16 cellular contexts compared by ENCODE assay signal in the genomic region with DNA sequence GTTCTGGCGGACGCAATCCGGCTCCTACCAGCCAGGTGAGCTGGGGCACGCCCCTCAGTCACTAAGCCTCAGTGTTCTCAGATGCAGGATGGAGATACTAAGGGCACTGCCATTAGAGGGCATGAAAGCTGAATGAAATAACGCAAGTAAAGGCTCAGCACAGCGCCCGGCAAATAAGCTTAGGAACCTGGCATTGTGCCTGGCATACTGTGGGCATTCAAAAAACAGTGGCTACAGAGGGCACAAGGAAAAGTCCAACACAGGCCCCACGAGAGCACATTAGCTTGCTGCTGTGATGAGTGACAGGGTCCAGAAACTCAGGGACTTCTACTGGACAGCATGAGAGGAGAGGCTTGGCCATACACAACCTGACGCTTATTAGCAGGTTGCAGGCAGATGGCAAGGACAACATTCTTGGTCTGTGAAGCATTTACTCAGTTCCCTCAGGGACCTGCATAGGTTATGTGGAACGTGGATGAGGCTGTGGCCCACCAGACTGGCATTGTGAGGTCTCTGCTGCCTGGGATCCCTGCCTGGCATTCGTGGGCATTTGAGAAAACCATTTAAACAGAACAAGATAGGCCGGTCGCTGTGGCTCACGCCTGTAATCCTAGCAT. TPM values are rescaled to one million over a fixed set of nuclear protein-coding genes. Genes with fewer than 3 reads are reported as not detected.
A peak's percentile ranks its signal among the peaks of the same experiment; 100 is the strongest.
DNase-seq lines count a peak whose midpoint lies in the region; ATAC-seq and TF ChIP-seq lines count a peak whose summit lies in the region.
"Had no signal": no experiment of that assay in that cellular context is flagged by ENCODE, and none has a peak within 500 bp of the region (broad histone marks: within the 10 kb centered on the region; RNA-seq: fewer than 3 reads in every experiment).

No MANE protein-coding gene starts in this region.

- H3K9me3 ChIP-seq in MG63 (no peaks in the 10 kb centered on the region), fibroblast of lung (ENCODE audit: control insufficient read depth, insufficient read depth, low read depth, low read length) (no peaks in the 10 kb centered on the region), osteoblast (ENCODE audit: low read depth, low read length) (no peaks in the 10 kb centered on the region), Karpas-422 (ENCODE audit: low read length) (no peaks in the 10 kb centered on the region)

- ATAC-seq in activated T-cell treated with anti-CD3 and anti-CD28 coated beads, Interleukin-2, amount 50 U/mL, for 72 hours (replicated peaks in 1 of 2): no peak
- ATAC-seq: esophagus mucosa, PC-3 had no signal

- H3K36me3 Mint-ChIP-seq in activated naive CD4-positive, alpha-beta T cell treated with anti-CD3 and anti-CD28 coated beads for 36 hours (ENCODE audit: low read depth): peaks cover 15% of the 10 kb centered on the region
- H3K36me3 Mint-ChIP-seq in activated T-cell treated with anti-CD3 and anti-CD28 coated beads, Interleukin-2, amount 50 U/mL, for 72 hours (ENCODE audit: insufficient read depth in 2 of 2): peaks cover 0 to 2% of the 10 kb centered on the region in 2 donors
- H3K36me3 Mint-ChIP-seq: naive B cell, type B pancreatic cell had no signal

- TF ChIP-seq CTCF in 22Rv1 (IDR thresholded peaks at IDR 0.05) (no peak), fibroblast of lung (conservative IDR thresholded peaks at IDR 0.05 in 1 of 2, IDR thresholded peaks at IDR 0.05 in 1 of 2; ENCODE audit: low read depth in 1 of 2, low read length in 2 of 2) (no peak), osteoblast (IDR thresholded peaks at IDR 0.05; ENCODE audit: extremely low read depth, low read depth, low read length) (no peak)

- no peaks in the 10 kb centered on the region for H3K27me3 ChIP-seq in MG63
- no peaks in the 10 kb centered on the region for H3K27me3 ChIP-seq in fibroblast of lung (ENCODE audit: control insufficient read depth, insufficient read depth, low read length)
- no peaks in the 10 kb centered on the region for H3K27me3 ChIP-seq in osteoblast (ENCODE audit: insufficient read depth, low read length)
- no peaks in the 10 kb centered on the region for H3K27me3 ChIP-seq in Karpas-422 (ENCODE audit: low read length)

- no peak overlapping the region for H3K27ac Mint-ChIP-seq in activated naive CD4-positive, alpha-beta T cell treated with anti-CD3 and anti-CD28 coated beads for 36 hours
- no peak overlapping the region for H3K27ac Mint-ChIP-seq in activated T-cell treated with anti-CD3 and anti-CD28 coated beads, Interleukin-2, amount 50 U/mL, for 72 hours

- H3K27ac ChIP-seq in 22Rv1 (peak overlapping the region; percentile 32), fibroblast of lung (ENCODE audit: insufficient read depth, low read length) (peak overlapping the region; percentile 79), osteoblast (ENCODE audit: low read depth, low read length) (peak overlapping the region; percentile 66), Karpas-422 (ENCODE audit: low read length) (no peak overlapping the region)

- DNase-seq in MG63 (peak; percentile 41), fibroblast of lung (ENCODE audit: low read depth in 2 of 2) (no peak), osteoblast (ENCODE audit: insufficient read length, low spot score, missing footprints) (no peak), T1000 (lab: John Stamatoyannopoulos, UW) (no peak), Karpas-422 (no peak)
- DNase-seq in activated naive CD4-positive, alpha-beta T cell treated with anti-CD3 and anti-CD28 coated beads for 36 hours: no peak
- no peak for DNase-seq in activated T-cell treated with anti-CD3 and anti-CD28 coated beads, Interleukin-2, amount 50 U/mL, for 72 hours
- DNase-seq: activated CD4-positive, alpha-beta memory T cell treated with anti-CD3 and anti-CD28 coated beads for 36 hours; cerebellar nuclear complex; naive B cell; PC-3 had no signal

- H4K20me1 ChIP-seq in fibroblast of lung (ENCODE audit: control insufficient read depth, extremely low read depth, insufficient read depth, low read length): no peaks in the 10 kb centered on the region
- H4K20me1 ChIP-seq in osteoblast (ENCODE audit: insufficient read depth, low read length): peaks cover 5% of the 10 kb centered on the region
- H4K20me1 ChIP-seq in Karpas-422 (ENCODE audit: insufficient read depth, low read depth, low read length): no peaks in the 10 kb centered on the region

- H2AFZ ChIP-seq in fibroblast of lung (ENCODE audit: low read length) (no peak overlapping the region), osteoblast (ENCODE audit: low read length) (no peak overlapping the region), Karpas-422 (ENCODE audit: low read length) (no peak overlapping the region)
- H2AFZ ChIP-seq: GM23338 had no signal

- H3K4me1 ChIP-seq in fibroblast of lung (ENCODE audit: control insufficient read depth, extremely low read depth, insufficient read depth, low read length) (peaks cover 61% of the 10 kb centered on the region), osteoblast (ENCODE audit: insufficient read depth, low read length) (peaks cover 73% of the 10 kb centered on the region), Karpas-422 (ENCODE audit: low read length) (no peaks in the 10 kb centered on the region)

- H3K4me2 ChIP-seq in fibroblast of lung (ENCODE audit: extremely low read depth, insufficient read depth, low read length) (peak overlapping the region; percentile 15), osteoblast (ENCODE audit: insufficient read depth, low read length) (no peak overlapping the region), Karpas-422 (ENCODE audit: low read depth, low read length, poor library complexity, severe bottlenecking) (no peak overlapping the region)
- H3K4me2 ChIP-seq: GM23338 had no signal

- no peaks in the 10 kb centered on the region for H3K9me2 ChIP-seq in Karpas-422 (replicated peaks; ENCODE audit: insufficient read depth, low read length)

- H3K9me3 Mint-ChIP-seq in activated naive CD4-positive, alpha-beta T cell treated with anti-CD3 and anti-CD28 coated beads for 36 hours: no peaks in the 10 kb centered on the region
- no peaks in the 10 kb centered on the region for H3K9me3 Mint-ChIP-seq in activated T-cell treated with anti-CD3 and anti-CD28 coated beads, Interleukin-2, amount 50 U/mL, for 72 hours
- H3K9me3 Mint-ChIP-seq: activated CD4-positive, alpha-beta memory T cell treated with anti-CD3 and anti-CD28 coated beads for 36 hours; GM23338; naive B cell; type B pancreatic cell had no signal

- intact Hi-C loops in activated naive CD4-positive, alpha-beta T cell treated with anti-CD3 and anti-CD28 coated beads for 36 hours (cut with micrococcal nuclease): no loop called here

- CTCF ChIA-PET in activated naive CD4-positive, alpha-beta T cell treated with anti-CD3 and anti-CD28 coated beads for 36 hours (lab: Charles Lee): interaction anchor here (0.7 to 9.9 kb wide), 12 partner anchors 13 to 197 kb away, joined by 3 to 119 read pairs (median 5); no protein-coding TSS in a partner anchor

- H3K4me1 Mint-ChIP-seq in activated naive CD4-positive, alpha-beta T cell treated with anti-CD3 and anti-CD28 coated beads for 36 hours (ENCODE audit: low read depth): peaks cover 30% of the 10 kb centered on the region
- peaks cover 43% of the 10 kb centered on the region for H3K4me1 Mint-ChIP-seq in activated T-cell treated with anti-CD3 and anti-CD28 coated beads, Interleukin-2, amount 50 U/mL, for 72 hours (ENCODE audit: low read depth)
- H3K4me1 Mint-ChIP-seq: GM23338 had no signal

- H3K27me3 Mint-ChIP-seq in activated naive CD4-positive, alpha-beta T cell treated with anti-CD3 and anti-CD28 coated beads for 36 hours (ENCODE audit: low read depth): no peaks in the 10 kb centered on the region
- no peaks in the 10 kb centered on the region for H3K27me3 Mint-ChIP-seq in activated T-cell treated with anti-CD3 and anti-CD28 coated beads, Interleukin-2, amount 50 U/mL, for 72 hours (ENCODE audit: low read depth)
- H3K27me3 Mint-ChIP-seq: activated CD4-positive, alpha-beta memory T cell treated with anti-CD3 and anti-CD28 coated beads for 36 hours; naive B cell; type B pancreatic cell had no signal

- H3K4me3 ChIP-seq in MG63: no peak overlapping the region
- H3K4me3 ChIP-seq in fibroblast of lung (replicated peaks in 1 of 4; ENCODE audit: control extremely low read depth in 1 of 4, insufficient read depth in 1 of 4, low read depth in 3 of 4, low read length in 4 of 4): no peak overlapping the region
- H3K4me3 ChIP-seq in osteoblast (ENCODE audit: insufficient read depth, low read length): no peak overlapping the region
- no peak overlapping the region for H3K4me3 ChIP-seq in Karpas-422 (ENCODE audit: low read length)
- H3K4me3 ChIP-seq: GM23338, skin epidermis had no signal

- no peak overlapping the region for H3K4me3 Mint-ChIP-seq in activated naive CD4-positive, alpha-beta T cell treated with anti-CD3 and anti-CD28 coated beads for 36 hours
- no peak overlapping the region for H3K4me3 Mint-ChIP-seq in activated T-cell treated with anti-CD3 and anti-CD28 coated beads, Interleukin-2, amount 50 U/mL, for 72 hours
- H3K4me3 Mint-ChIP-seq: activated CD4-positive, alpha-beta memory T cell treated with anti-CD3 and anti-CD28 coated beads for 36 hours; GM23338; type B pancreatic cell had no signal

- H3K36me3 ChIP-seq in MG63 (peaks cover 38% of the 10 kb centered on the region), fibroblast of lung (ENCODE audit: control insufficient read depth, insufficient read depth, low read length) (peaks cover 6% of the 10 kb centered on the region), osteoblast (ENCODE audit: insufficient read depth, low read length) (peaks cover 16% of the 10 kb centered on the region), Karpas-422 (ENCODE audit: insufficient read depth, low read length) (no peaks in the 10 kb centered on the region)

- peaks cover 18% of the 10 kb centered on the region for H3K79me2 ChIP-seq in fibroblast of lung (ENCODE audit: control insufficient read depth, insufficient read depth, low read length)
- H3K79me2 ChIP-seq in osteoblast (ENCODE audit: insufficient read depth, low read length): peaks cover 19% of the 10 kb centered on the region
- H3K79me2 ChIP-seq in Karpas-422 (ENCODE audit: low read length): no peaks in the 10 kb centered on the region

- H3K9ac ChIP-seq in fibroblast of lung (ENCODE audit: insufficient read depth, low read length): peak overlapping the region; percentile 34
- H3K9ac ChIP-seq in Karpas-422 (ENCODE audit: low read length): no peak overlapping the region

RNA-seq across cellular contexts. Expression of gene TXN2, which starts 12.2 kb away (rescaled TPM):
- total RNA-seq in MG63 (2014; rRNA removed; shearing (Covaris generic); ENCODE audit: low replicate concordance): 64.6 and 123 TPM in 2 replicates
- 20.5 and 25.3 TPM in 2 replicates for total RNA-seq in fibroblast of lung
- polyA plus RNA-seq in fibroblast of lung: 118 and 164 TPM in 2 replicates
- 82.3 and 118 TPM in 2 replicates for polyA plus RNA-seq in fibroblast of lung (2012)
- 75.3 and 223 TPM in 2 replicates for polyA minus RNA-seq in fibroblast of lung (ENCODE audit: low replicate concordance)
- total RNA-seq in osteoblast: 17.4 and 18.6 TPM in 2 replicates
- total RNA-seq in Karpas-422 (2014; rRNA removed; shearing (Covaris generic); ENCODE audit: low replicate concordance): 26.7 and 45.4 TPM in 2 replicates
- 100 to 1,000 TPM; 108 to 113 TPM for total RNA-seq in activated naive CD4-positive, alpha-beta T cell treated with anti-CD3 and anti-CD28 coated beads for 36 hours
- 100 to 1,000 TPM; 115 TPM for total RNA-seq in activated T-cell treated with anti-CD3 and anti-CD28 coated beads, Interleukin-2, amount 50 U/mL, for 72 hours

RNA-seq across cellular contexts. Expression of gene FOXRED2, which starts 37.6 kb away (rescaled TPM):
- total RNA-seq in MG63 (2014; rRNA removed; shearing (Covaris generic); ENCODE audit: low replicate concordance): 3.5 and 8.5 TPM in 2 replicates
- total RNA-seq in fibroblast of lung (3.3 and 8.7 TPM in 2 replicates), osteoblast (15.9 and 16.3 TPM in 2 replicates)
- 3.8 and 8.8 TPM in 2 replicates for polyA plus RNA-seq in fibroblast of lung
- polyA plus RNA-seq in fibroblast of lung (2012): 5.1 and 9.6 TPM in 2 replicates
- 13.7 and 28.1 TPM in 2 replicates for polyA minus RNA-seq in fibroblast of lung (ENCODE audit: low replicate concordance)
- total RNA-seq in Karpas-422 (2014; rRNA removed; shearing (Covaris generic); ENCODE audit: low replicate concordance): 4.8 and 9.9 TPM in 2 replicates
- 10 to 100 TPM; 10.6 to 11.9 TPM for total RNA-seq in activated naive CD4-positive, alpha-beta T cell treated with anti-CD3 and anti-CD28 coated beads for 36 hours
- total RNA-seq in activated T-cell treated with anti-CD3 and anti-CD28 coated beads, Interleukin-2, amount 50 U/mL, for 72 hours: 10 to 100 TPM; 12.6 to 19.3 TPM

RNA-seq across cellular contexts. Expression of gene EIF3D, which starts 59.8 kb away (rescaled TPM):
- total RNA-seq in MG63 (2014; rRNA removed; shearing (Covaris generic); ENCODE audit: low replicate concordance): 575 and 712 TPM in 2 replicates
- 306 and 407 TPM in 2 replicates for total RNA-seq in fibroblast of lung
- 267 and 318 TPM in 2 replicates for polyA plus RNA-seq in fibroblast of lung
- polyA plus RNA-seq in fibroblast of lung (2012): 165 and 195 TPM in 2 replicates
- polyA minus RNA-seq in fibroblast of lung (ENCODE audit: low replicate concordance): 371 and 415 TPM in 2 replicates
- total RNA-seq in osteoblast: 393 and 412 TPM in 2 replicates
- 481 and 566 TPM in 2 replicates for total RNA-seq in Karpas-422 (2014; rRNA removed; shearing (Covaris generic); ENCODE audit: low replicate concordance)
- 100 to 1,000 TPM; 334 to 341 TPM for total RNA-seq in activated naive CD4-positive, alpha-beta T cell treated with anti-CD3 and anti-CD28 coated beads for 36 hours
- total RNA-seq in activated T-cell treated with anti-CD3 and anti-CD28 coated beads, Interleukin-2, amount 50 U/mL, for 72 hours: 100 to 1,000 TPM; 320 to 339 TPM
